In the genomic region with DNA sequence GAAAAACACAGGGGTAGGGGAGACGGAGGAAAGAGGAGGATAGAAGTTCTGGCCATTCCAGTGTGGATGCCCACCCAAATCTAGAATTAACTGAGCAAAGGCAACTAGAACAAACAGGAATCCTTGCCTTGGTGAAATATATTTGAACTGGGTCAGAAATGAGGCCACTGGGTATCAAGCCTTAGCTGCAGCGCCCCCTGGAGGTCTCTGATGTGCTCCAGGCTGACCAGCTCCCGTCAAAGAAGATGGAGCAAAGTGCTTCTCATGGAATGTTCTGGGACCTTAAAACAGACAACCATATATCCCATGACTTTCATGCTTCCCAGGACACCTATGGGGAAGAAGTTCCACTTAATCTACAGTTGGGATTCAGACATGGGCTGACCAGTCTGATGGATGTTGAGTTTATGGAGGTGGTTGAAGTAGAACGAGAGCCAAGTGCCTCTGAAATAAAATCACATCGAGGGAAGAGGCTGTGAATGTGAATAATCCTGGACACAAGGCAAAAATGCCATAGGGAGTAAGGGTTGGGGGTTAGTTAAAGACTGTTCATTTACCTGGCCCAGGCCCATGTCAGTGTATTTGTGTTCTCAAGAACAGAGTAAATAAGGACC, we compare ENCODE assay signal across 8 cellular contexts. TPM values are rescaled to one million over a fixed set of nuclear protein-coding genes. Genes with fewer than 3 reads are reported as not detected.
DNase-seq lines count a peak whose midpoint lies in the region; ATAC-seq and TF ChIP-seq lines count a peak whose summit lies in the region.

No MANE protein-coding gene starts in this region.

- peaks cover 36% of the 10 kb centered on the region for H3K4me1 ChIP-seq in adipocyte (ENCODE audit: control insufficient read depth, insufficient read depth, low read length)
- H3K4me1 ChIP-seq in hepatocyte (ENCODE audit: insufficient read depth), result peaks cover 5% of the 10 kb centered on the region

- H3K27me3 ChIP-seq in adipocyte (replicated peaks; ENCODE audit: control insufficient read depth, insufficient read depth, low read length), result no peaks in the 10 kb centered on the region
- H3K27me3 ChIP-seq in hepatocyte, result no peaks in the 10 kb centered on the region

- no peak overlapping the region for H3K4me2 ChIP-seq in hepatocyte

- DNase-seq in Ammon's horn (ENCODE audit: low spot score) (peak; percentile 45), HK-2 (ENCODE audit: unreplicated experiment) (peak; percentile 14), T follicular helper cell (ENCODE audit: low read depth) (peak; percentile 43), adipocyte (ENCODE audit: low read depth) (peak; percentile 53), hepatocyte (ENCODE audit: low spot score) (peak; percentile 62)
- peak; percentile 40 to 61 for DNase-seq in stimulated activated CD4-positive, alpha-beta T cell treated with anti-CD3 and anti-CD28 coated beads, Interleukin-1b, Interleukin-23, amount 100 ng/mL, for 4 hours (ENCODE audit: low read depth in 2 of 2)

- no peak overlapping the region for H2AFZ ChIP-seq in hepatocyte

- H3K79me2 ChIP-seq in hepatocyte, result no peaks in the 10 kb centered on the region

- H3K36me3 ChIP-seq in adipocyte (ENCODE audit: control insufficient read depth, insufficient read depth, low read length, severe bottlenecking), result no peaks in the 10 kb centered on the region
- no peaks in the 10 kb centered on the region for H3K36me3 ChIP-seq in hepatocyte (replicated peaks; ENCODE audit: insufficient read depth, low read depth)

- H3K4me3 ChIP-seq in adipocyte (ENCODE audit: low read length), result no peak overlapping the region
- H3K4me3 ChIP-seq in hepatocyte, result no peak overlapping the region

- no peaks in the 10 kb centered on the region for H4K20me1 ChIP-seq in hepatocyte (ENCODE audit: insufficient read depth, poor library complexity, severe bottlenecking)

- WGBS in hepatocyte (ENCODE audit: low lambda C conversion rate, missing lambda C conversion rate), result 47% methylated on average over 5 of the region's 5 CpGs

- H3K9me3 ChIP-seq in adipocyte (ENCODE audit: control insufficient read depth, low read length) (peaks cover 8% of the 10 kb centered on the region), hepatocyte (ENCODE audit: low read depth) (no peaks in the 10 kb centered on the region)

- H3K9ac ChIP-seq in adipocyte (ENCODE audit: low read length), result no peak overlapping the region

- ATAC-seq in GM19463 (IDR thresholded peaks at IDR 0.05; ENCODE audit: unreplicated experiment), result no peak
- ATAC-seq in HG03175 (IDR thresholded peaks at IDR 0.05; ENCODE audit: unreplicated experiment), result no peak

- H3K9me2 ChIP-seq in hepatocyte (replicated peaks; ENCODE audit: insufficient read depth), result no peaks in the 10 kb centered on the region

- peak; percentile 50 for TF ChIP-seq CTCF in hepatocyte (IDR thresholded peaks at IDR 0.05; ENCODE audit: poor library complexity)

- no peak overlapping the region for H3K27ac ChIP-seq in hepatocyte

RNA-seq across cellular contexts. Expression of gene HLA-DPB1, which starts 50.4 kb away (rescaled TPM):
- total RNA-seq in hepatocyte, result 18.0 and 22.1 TPM in 2 replicates
- polyA plus RNA-seq in hepatocyte, result 12.4 and 16.0 TPM in 2 replicates

RNA-seq across cellular contexts. Expression of gene HLA-DPA1, which starts 52.8 kb away (rescaled TPM):
- total RNA-seq in hepatocyte, result 2.6 and 5.3 TPM in 2 replicates
- 1.7 and 4.7 TPM in 2 replicates for polyA plus RNA-seq in hepatocyte
